In genomic region chrX:137427813-137428212, GRCh38 we compare ENCODE assay signal across 9 cellular contexts.
DNase-seq lines count a peak whose midpoint lies in the region; ATAC-seq and TF ChIP-seq lines count a peak whose summit lies in the region.
"Had no signal": no experiment of that assay in that cellular context is flagged by ENCODE, and none has a peak within 500 bp of the region (broad histone marks: within the 10 kb centered on the region; RNA-seq: fewer than 3 reads in every experiment).

No MANE protein-coding gene starts in this region.

- H3K27ac ChIP-seq in rectal smooth muscle tissue (ENCODE audit: low read depth, low read length) (no peak overlapping the region), RWPE1 (no peak overlapping the region)

- peak overlapping the region; percentile 23; the same call in 1 of the 2 replicates for H3K4me3 ChIP-seq in GM08714 (ENCODE audit: low read length)
- H3K4me3 ChIP-seq in WI38 (ENCODE audit: low read depth, low read length) = peak overlapping the region; percentile 42
- peak overlapping the region; percentile 53 for H3K4me3 ChIP-seq in rectal smooth muscle tissue (ENCODE audit: low read length)
- H3K4me3 ChIP-seq: lung had no signal

- peaks cover 9% of the 10 kb centered on the region for H3K4me1 Mint-ChIP-seq in glutamatergic neuron (ENCODE audit: low read depth, unreplicated experiment)

- H3K4me3 Mint-ChIP-seq in glutamatergic neuron (ENCODE audit: unreplicated experiment) = peak overlapping the region; percentile 49

- no peaks in the 10 kb centered on the region for H3K36me3 ChIP-seq in rectal smooth muscle tissue (ENCODE audit: control insufficient read depth, insufficient read depth, low read length)

- no peak overlapping the region for H3K9ac ChIP-seq in rectal smooth muscle tissue (ENCODE audit: low read length)

- ATAC-seq in GM21717 (IDR thresholded peaks at IDR 0.05; ENCODE audit: unreplicated experiment) (no peak), HG02973 (IDR thresholded peaks at IDR 0.05; ENCODE audit: unreplicated experiment) (no peak)

- no peak for TF ChIP-seq CTCF in WI38 (IDR thresholded peaks at IDR 0.05; ENCODE audit: low read depth, low read length)
- no peak for TF ChIP-seq CTCF in glutamatergic neuron (IDR thresholded peaks at IDR 0.05; ENCODE audit: partially characterized antibody, unreplicated experiment)
- no peak for TF ChIP-seq CTCF in RWPE1 (conservative IDR thresholded peaks at IDR 0.05; ENCODE audit: low read depth)

- no peaks in the 10 kb centered on the region for H3K4me1 ChIP-seq in rectal smooth muscle tissue (ENCODE audit: control insufficient read depth, insufficient read depth, low read length)

- no peaks in the 10 kb centered on the region for H3K36me3 Mint-ChIP-seq in glutamatergic neuron (ENCODE audit: unreplicated experiment)

- peaks cover 6% of the 10 kb centered on the region for H3K9me3 Mint-ChIP-seq in glutamatergic neuron (ENCODE audit: unreplicated experiment)

- no peak overlapping the region for H3K27ac Mint-ChIP-seq in glutamatergic neuron (ENCODE audit: unreplicated experiment)

- peaks cover 11% of the 10 kb centered on the region for H3K27me3 Mint-ChIP-seq in glutamatergic neuron (ENCODE audit: unreplicated experiment)

- POLR2A ChIA-PET in RWPE1 (lab: Yijun Ruan, JAX; ENCODE audit: low non-redundant PET) = no interaction called here

- peak; percentile 18 for DNase-seq in glutamatergic neuron
- no peak for DNase-seq in RWPE1 (ENCODE audit: low spot score)
- DNase-seq in DMS153 (lab: John Stamatoyannopoulos, UW) = no peak

- CTCF ChIA-PET in RWPE1 (lab: Yijun Ruan, JAX) = no interaction called here

- H3K27me3 ChIP-seq in rectal smooth muscle tissue (ENCODE audit: control insufficient read depth, insufficient read depth, low read length) = peaks cover 27% of the 10 kb centered on the region
